ENCODE assay signal across 8 cellular contexts in the genomic region with DNA sequence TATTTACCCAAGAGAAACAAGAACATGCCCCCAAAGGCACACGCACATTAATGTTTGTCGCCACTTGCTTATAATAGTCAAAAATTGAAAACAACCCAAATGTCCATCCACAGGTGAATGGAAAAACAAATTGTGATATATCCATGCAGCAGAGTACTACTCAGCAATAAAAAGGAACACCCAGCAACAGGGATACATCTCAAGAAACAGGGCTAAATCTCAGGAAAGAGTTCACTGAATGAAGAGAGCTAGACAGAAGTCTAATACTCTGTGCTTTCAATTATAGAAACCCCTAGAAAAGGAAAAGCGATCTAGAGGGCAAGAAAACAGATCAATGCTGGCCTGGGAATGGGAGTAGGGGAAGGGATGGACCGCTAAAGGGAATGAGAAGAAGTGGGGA. TPM values are rescaled to one million over a fixed set of nuclear protein-coding genes. Genes with fewer than 3 reads are reported as not detected.
"Had no signal": no experiment of that assay in that cellular context is flagged by ENCODE, and none has a peak within 500 bp of the region (broad histone marks: within the 10 kb centered on the region; RNA-seq: fewer than 3 reads in every experiment).

No MANE protein-coding gene starts in this region.

- H3K4me3 Mint-ChIP-seq: IgD-negative memory B cell had no signal

- H3K36me3 Mint-ChIP-seq: IgD-negative memory B cell had no signal

- H3K9ac ChIP-seq: KMS-11 had no signal

- FAIRE-seq: HepG2, HTR-8/SVneo had no signal

- ATAC-seq: HepG2 had no signal

- H3K27ac ChIP-seq: HL-60, KMS-11 had no signal

- DNase-seq: IMR-90, KBM-7, KG1 had no signal

- H3K9me3 Mint-ChIP-seq: IgD-negative memory B cell had no signal

- H3K4me2 ChIP-seq: KMS-11 had no signal

RNA-seq across cellular contexts. Expression of a gene that starts 36.7 kb away (rescaled TPM):
- total RNA-seq: IMR-90 had no signal
